8 cellular contexts compared by ENCODE assay signal in the genomic region with DNA sequence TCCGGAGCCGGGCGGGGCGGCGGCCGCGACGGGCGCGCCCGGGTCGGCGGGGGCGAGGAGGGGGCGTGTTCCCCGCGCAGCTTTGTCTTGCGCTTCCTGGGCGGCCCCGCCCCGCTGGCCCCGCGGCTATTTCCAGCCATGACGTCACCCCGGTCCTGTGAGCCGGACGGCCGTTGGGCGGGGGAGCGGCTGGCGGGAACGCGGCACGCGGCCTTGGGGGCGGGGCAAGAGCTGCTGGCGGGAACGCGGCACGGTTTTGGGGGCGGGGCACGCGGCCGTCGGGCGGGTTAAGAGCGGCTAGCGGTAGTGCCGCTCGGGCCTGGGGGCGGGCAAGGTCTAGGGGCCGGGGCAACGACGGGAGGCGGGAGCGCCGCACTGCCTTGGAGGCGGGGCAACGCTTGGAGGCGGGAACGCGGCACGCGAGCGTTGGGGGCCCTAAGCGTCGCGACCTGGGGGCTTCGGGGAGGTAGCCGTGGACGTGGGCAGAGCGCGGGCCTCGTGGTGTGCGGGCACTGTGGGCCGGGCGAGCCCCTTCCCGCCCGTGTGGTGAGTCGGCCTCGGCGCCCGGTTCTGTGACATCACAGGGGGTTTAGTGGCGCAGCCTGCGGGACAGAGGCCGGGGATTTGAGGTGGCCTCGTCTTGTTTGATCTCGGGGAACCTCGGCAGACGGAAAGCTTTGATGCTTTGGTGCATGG. TPM values are rescaled to one million over a fixed set of nuclear protein-coding genes. Genes with fewer than 3 reads are reported as not detected.
DNase-seq lines count a peak whose midpoint lies in the region; ATAC-seq and TF ChIP-seq lines count a peak whose summit lies in the region.

No MANE protein-coding gene starts in this region.

- ATAC-seq in left ventricle myocardium superior (peak; percentile 76), psoas muscle (peak; percentile 78 to 82 (median 78)), upper lobe of left lung (ENCODE audit: low FRiP score in 2 of 2) (peak; percentile 82 to 90)

- intact Hi-C loops in left ventricle myocardium superior (cut with micrococcal nuclease) = no loop called here
- intact Hi-C loops in psoas muscle (cut with DNase I) = loop anchor here in 1 of 2 donors (10.0 kb wide), 1 partner anchor 229 kb away; no protein-coding TSS in a partner anchor

- 11 to 18% (median 14%) methylated on average over 52 to 71 of the region's 90 CpGs for WGBS in psoas muscle, 3 donors
- 23 to 32% methylated on average over 31 to 49 of the region's 90 CpGs for WGBS in upper lobe of left lung, 2 donors

- H3K27me3 ChIP-seq in psoas muscle (ENCODE audit: insufficient read depth in 3 of 3, low read length in 2 of 3) (no peaks in the 10 kb centered on the region), upper lobe of left lung (no peaks in the 10 kb centered on the region)

- H3K27ac ChIP-seq in psoas muscle = peak overlapping the region; percentile 94
- peak overlapping the region; percentile 94 to 97 (median 95) for H3K27ac ChIP-seq in upper lobe of left lung

- peak overlapping the region; percentile 63 for H3K4me3 ChIP-seq in psoas muscle
- H3K4me3 ChIP-seq in upper lobe of left lung = peak overlapping the region; percentile 57 to 72 (median 66)

- H3K36me3 ChIP-seq in psoas muscle (ENCODE audit: insufficient read depth in 1 of 2, low read depth in 1 of 2) (peaks cover 5 to 28% of the 10 kb centered on the region in 2 donors), upper lobe of left lung (peaks cover 4 to 32% (median 16%) of the 10 kb centered on the region in 4 donors)

- CTCF ChIA-PET in HEK293T (lab: Yijun Ruan, JAX) = interaction anchor here (0.7 to 1.3 kb wide), 3 partner anchors 60 to 1088 kb away, joined by 4 to 8 read pairs (median 5); no protein-coding TSS in a partner anchor

- TF ChIP-seq CTCF in psoas muscle (IDR thresholded peaks at IDR 0.05) = no peak
- peak in 1 of 6 experiments; percentile 8 for TF ChIP-seq CTCF in upper lobe of left lung (IDR thresholded peaks at IDR 0.05)

- peak in 2 of 4 donors; percentile 78 to 92 for TF ChIP-seq EP300 in upper lobe of left lung (IDR thresholded peaks at IDR 0.05)

- DNase-seq in EL (peak; percentile 90), HEK293T (ENCODE audit: extremely low spot score) (peak; percentile 94), NCI-H1048 (lab: John Stamatoyannopoulos, UW) (peak; percentile 93), T-helper 9 cell (peak; percentile 89), anterior cingulate cortex (lab: John Stamatoyannopoulos, UW) (peak in 55 of 58 donors; percentile 19 to 92 (median 76)), left ventricle myocardium superior (peak; percentile 100), psoas muscle (peak; percentile 99), upper lobe of left lung (peak; percentile 97 to 100)

- H3K4me1 ChIP-seq in psoas muscle (peaks cover 41% of the 10 kb centered on the region), upper lobe of left lung (peaks cover 47 to 82% (median 57%) of the 10 kb centered on the region in 4 donors)

- POLR2A ChIA-PET in HEK293T (lab: Yijun Ruan, JAX) = interaction anchor here (1.0 to 2.0 kb wide), 4 partner anchors 29 to 290 kb away, joined by 3 to 8 read pairs (median 6); a partner anchor contains a TSS

- H3K9me3 ChIP-seq in psoas muscle (no peaks in the 10 kb centered on the region), upper lobe of left lung (no peaks in the 10 kb centered on the region)

- TF ChIP-seq POLR2A in upper lobe of left lung (IDR thresholded peaks at IDR 0.05) = peak in 1 of 4 donors; percentile 59

TF ChIP-seq in HEK293T, 16 proteins besides CTCF, POLR2A, EP300 and RAD21:
- TF ChIP-seq NFRKB (IDR thresholded peaks at IDR 0.05) (no peak), L3MBTL2 (conservative IDR thresholded peaks at IDR 0.05) (peak; percentile 96), FOXM1 (IDR thresholded peaks at IDR 0.05; ENCODE audit: borderline replicate concordance) (peak; percentile 30; the same call in 1 of the 2 replicates)
- TF ChIP-seq, protein P1, sequence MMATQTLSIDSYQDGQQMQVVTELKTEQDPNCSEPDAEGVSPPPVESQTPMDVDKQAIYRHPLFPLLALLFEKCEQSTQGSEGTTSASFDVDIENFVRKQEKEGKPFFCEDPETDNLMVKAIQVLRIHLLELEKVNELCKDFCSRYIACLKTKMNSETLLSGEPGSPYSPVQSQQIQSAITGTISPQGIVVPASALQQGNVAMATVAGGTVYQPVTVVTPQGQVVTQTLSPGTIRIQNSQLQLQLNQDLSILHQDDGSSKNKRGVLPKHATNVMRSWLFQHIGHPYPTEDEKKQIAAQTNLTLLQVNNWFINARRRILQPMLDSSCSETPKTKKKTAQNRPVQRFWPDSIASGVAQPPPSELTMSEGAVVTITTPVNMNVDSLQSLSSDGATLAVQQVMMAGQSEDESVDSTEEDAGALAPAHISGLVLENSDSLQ (IDR thresholded peaks at IDR 0.05) = peak; percentile 32; the same call in 1 of the 2 replicates

RNA-seq across cellular contexts. Expression of a gene that starts 0.7 kb away (rescaled TPM):
- total RNA-seq in left ventricle myocardium superior = 25.8 TPM
- 10 to 100 TPM; 10.6 to 27.0 (median 17.3) TPM for total RNA-seq in psoas muscle
- polyA plus RNA-seq in psoas muscle = 10 to 100 TPM in 1 of 3 donors, 1 to 10 TPM in 2; 7.0 to 11.8 (median 9.6) TPM
- total RNA-seq in upper lobe of left lung = 10 to 100 TPM; 14.3 to 38.7 (median 23.4) TPM

RNA-seq across cellular contexts. Expression of a gene that starts 36.2 kb away (rescaled TPM):
- total RNA-seq in left ventricle myocardium superior (3.0 TPM), psoas muscle (under 1 TPM; 0.13 to 0.58 (median 0.16) TPM), upper lobe of left lung (1 to 10 TPM; 1.0 to 8.2 (median 5.6) TPM)
- polyA plus RNA-seq in psoas muscle = under 1 TPM; 0.06 to 0.10 (median 0.07) TPM

Comparison
In these comparisons a context has a peak if more than half of its experiments do, and no peak if none do; other contexts are left out.
1. Peak in every context shown above with its lines: DNase-seq, ATAC-seq, H3K4me3 ChIP-seq and H3K27ac ChIP-seq.